Comparison of ENCODE assay signal across 1 cellular context in genomic region chr6:52545050-52545843, GRCh38.
TF ChIP-seq lines count a peak whose summit lies in the region.

No MANE protein-coding gene starts in this region.

TF ChIP-seq in HepG2, 621 proteins besides CTCF, POLR2A, EP300 and RAD21 (continued from another document and continues in another):
- no peak for TF ChIP-seq TRIM22 (IDR thresholded peaks at IDR 0.05)
- TF ChIP-seq MAZ (IDR thresholded peaks at IDR 0.05; ENCODE audit: borderline replicate concordance, low read depth, low read length): no peak
- TF ChIP-seq MAZ (CRISPR knock-in tag; IDR thresholded peaks at IDR 0.05; ENCODE audit: low read depth): peak; percentile 24; the same call in 1 of the 2 replicates
- TF ChIP-seq PRDM4 (CRISPR knock-in tag; IDR thresholded peaks at IDR 0.05; ENCODE audit: borderline replicate concordance): no peak
- TF ChIP-seq PATZ1 (CRISPR knock-in tag; IDR thresholded peaks at IDR 0.05): peak; percentile 23; the same call in 1 of the 2 replicates
- TF ChIP-seq YY1 (IDR thresholded peaks at IDR 0.05; ENCODE audit: insufficient read depth, insufficient replicate concordance, low read depth, low read length): no peak
- TF ChIP-seq MED1 (CRISPR knock-in tag; IDR thresholded peaks at IDR 0.05): peak; percentile 36; the same call in 1 of the 2 replicates
- peak; percentile 46 for TF ChIP-seq MEIS1 (CRISPR knock-in tag; IDR thresholded peaks at IDR 0.05; ENCODE audit: borderline replicate concordance)
- peak; percentile 39; the same call in 1 of the 2 replicates for TF ChIP-seq PAXIP1 (CRISPR knock-in tag; conservative IDR thresholded peaks at IDR 0.05)
- 0 out of 2 replicates have a peak, but pooled peaks have one; percentile 49 for TF ChIP-seq SP4 (CRISPR knock-in tag; IDR thresholded peaks at IDR 0.05)
- TF ChIP-seq ZNF543 (CRISPR knock-in tag; IDR thresholded peaks at IDR 0.05): peak; percentile 55; the same call in 1 of the 2 replicates
- peak; percentile 84 for TF ChIP-seq PPARG (CRISPR knock-in tag; conservative IDR thresholded peaks at IDR 0.05)
- TF ChIP-seq MLLT10 (CRISPR knock-in tag; IDR thresholded peaks at IDR 0.05): no peak
- 0 out of 2 replicates have a peak, but pooled peaks have one; percentile 28 for TF ChIP-seq FOXK1 (CRISPR knock-in tag; IDR thresholded peaks at IDR 0.05; ENCODE audit: borderline replicate concordance, low read depth)
- peak; percentile 87; the same call in 1 of the 2 replicates for TF ChIP-seq NAIF1 (CRISPR knock-in tag; IDR thresholded peaks at IDR 0.05; ENCODE audit: borderline replicate concordance)
- no peak for TF ChIP-seq KLF11 (CRISPR knock-in tag; IDR thresholded peaks at IDR 0.05)
- TF ChIP-seq NR2F1 (CRISPR knock-in tag; IDR thresholded peaks at IDR 0.05): 0 out of 4 replicates have a peak, but pooled peaks of 1 of the 2 experiments have one; percentile 3
- 0 out of 2 replicates have a peak, but pooled peaks have one; percentile 38 for TF ChIP-seq GFI1 (CRISPR knock-in tag; IDR thresholded peaks at IDR 0.05; ENCODE audit: borderline replicate concordance)
- 0 out of 2 replicates have a peak, but pooled peaks have one; percentile 32 for TF ChIP-seq ZNF644 (CRISPR knock-in tag; IDR thresholded peaks at IDR 0.05; ENCODE audit: low read depth)
- 0 out of 2 replicates have a peak, but pooled peaks have one; percentile 11 for TF ChIP-seq KMT2B (CRISPR knock-in tag; IDR thresholded peaks at IDR 0.05)
- peak; percentile 65 for TF ChIP-seq POGZ (CRISPR knock-in tag; IDR thresholded peaks at IDR 0.05)
- 0 out of 2 replicates have a peak, but pooled peaks have one; percentile 18 for TF ChIP-seq MED13 (CRISPR knock-in tag; IDR thresholded peaks at IDR 0.05)
- peak; percentile 40 for TF ChIP-seq ZFX (CRISPR knock-in tag; IDR thresholded peaks at IDR 0.05; ENCODE audit: low read depth)
- TF ChIP-seq ZNF772 (CRISPR knock-in tag; IDR thresholded peaks at IDR 0.05): 0 out of 2 replicates have a peak, but pooled peaks have one; percentile 48
- TF ChIP-seq ZNF142 (CRISPR knock-in tag; IDR thresholded peaks at IDR 0.05): no peak; the same call in 1 of the 2 replicates
- peak; percentile 74 for TF ChIP-seq ZNF619 (CRISPR knock-in tag; IDR thresholded peaks at IDR 0.05)
- peak; percentile 17; the same call in 1 of the 2 replicates for TF ChIP-seq MYC (CRISPR knock-in tag; IDR thresholded peaks at IDR 0.05; ENCODE audit: borderline replicate concordance)
- TF ChIP-seq CEBPB (IDR thresholded peaks at IDR 0.05; ENCODE audit: borderline replicate concordance, low read depth, low read length): peak; percentile 17; the same call in 1 of the 2 replicates
- TF ChIP-seq RFXANK (CRISPR knock-in tag; IDR thresholded peaks at IDR 0.05): no peak
- no peak for TF ChIP-seq SNAPC2 (CRISPR knock-in tag; IDR thresholded peaks at IDR 0.05)
- peak; percentile 54; the same call in 1 of the 2 replicates for TF ChIP-seq HIC2 (CRISPR knock-in tag; IDR thresholded peaks at IDR 0.05; ENCODE audit: low read depth)
- no peak for TF ChIP-seq BORCS8-MEF2B (CRISPR knock-in tag; IDR thresholded peaks at IDR 0.05)
- TF ChIP-seq NR2F6 (IDR thresholded peaks at IDR 0.05): no peak; the same call in 1 of the 2 replicates
- peak; percentile 33 for TF ChIP-seq NR2F6 (CRISPR knock-in tag; IDR thresholded peaks at IDR 0.05)
- TF ChIP-seq NR0B2 (CRISPR knock-in tag; IDR thresholded peaks at IDR 0.05): 0 out of 2 replicates have a peak, but pooled peaks have one; percentile 60
- TF ChIP-seq SOX5 (CRISPR knock-in tag; IDR thresholded peaks at IDR 0.05; ENCODE audit: borderline replicate concordance): peak; percentile 9; the same call in 1 of the 2 replicates
- 0 out of 2 replicates have a peak, but pooled peaks have one; percentile 38 for TF ChIP-seq NFKB2 (CRISPR knock-in tag; IDR thresholded peaks at IDR 0.05; ENCODE audit: borderline replicate concordance)
- 0 out of 2 replicates have a peak, but pooled peaks have one; percentile 8 for TF ChIP-seq HNF1B (CRISPR knock-in tag; IDR thresholded peaks at IDR 0.05)
- TF ChIP-seq MTA1 (CRISPR knock-in tag; IDR thresholded peaks at IDR 0.05; ENCODE audit: borderline replicate concordance): peak; percentile 60; the same call in 1 of the 2 replicates
- TF ChIP-seq ZMYM3 (CRISPR knock-in tag; IDR thresholded peaks at IDR 0.05): peak; percentile 71
- peak; percentile 48 for TF ChIP-seq RARA (CRISPR knock-in tag; IDR thresholded peaks at IDR 0.05)
